8 cellular contexts compared by ENCODE assay signal in genomic region chr14:51880810-51881580, GRCh38. TPM values are rescaled to one million over a fixed set of nuclear protein-coding genes. Genes with fewer than 3 reads are reported as not detected.
DNase-seq lines count a peak whose midpoint lies in the region; ATAC-seq lines count a peak whose summit lies in the region.

No MANE protein-coding gene starts in this region.

- H3K4me3 Mint-ChIP-seq in activated T-cell treated with anti-CD3 and anti-CD28 coated beads, Interleukin-2, amount 50 U/mL, for 24 hours: no peak overlapping the region
- H3K4me3 Mint-ChIP-seq in activated T-helper 17 cell treated with anti-CD3 and anti-CD28 coated beads, Interleukin-2, amount 50 U/mL, for 72 hours: peak overlapping the region; percentile 59
- peak overlapping the region; percentile 30 for H3K4me3 Mint-ChIP-seq in stimulated activated effector memory CD8-positive, alpha-beta T cell treated with anti-CD3 and anti-CD28 coated beads, Interleukin-12 subunit alpha, Interleukin-12 subunit beta, amount 100 ng/mL, for 72 hours

- H3K27ac Mint-ChIP-seq in activated T-cell treated with anti-CD3 and anti-CD28 coated beads, Interleukin-2, amount 50 U/mL, for 24 hours: peak overlapping the region; percentile 53
- peak overlapping the region; percentile 78 for H3K27ac Mint-ChIP-seq in activated T-helper 17 cell treated with anti-CD3 and anti-CD28 coated beads, Interleukin-2, amount 50 U/mL, for 72 hours
- peak overlapping the region; percentile 40 for H3K27ac Mint-ChIP-seq in stimulated activated effector memory CD8-positive, alpha-beta T cell treated with anti-CD3 and anti-CD28 coated beads, Interleukin-12 subunit alpha, Interleukin-12 subunit beta, amount 100 ng/mL, for 72 hours

- peaks cover 88% of the 10 kb centered on the region for H3K4me1 Mint-ChIP-seq in activated T-cell treated with anti-CD3 and anti-CD28 coated beads, Interleukin-2, amount 50 U/mL, for 24 hours (ENCODE audit: low read depth)
- H3K4me1 Mint-ChIP-seq in activated T-helper 17 cell treated with anti-CD3 and anti-CD28 coated beads, Interleukin-2, amount 50 U/mL, for 72 hours: peaks cover 31% of the 10 kb centered on the region
- peaks cover 67% of the 10 kb centered on the region for H3K4me1 Mint-ChIP-seq in stimulated activated effector memory CD8-positive, alpha-beta T cell treated with anti-CD3 and anti-CD28 coated beads, Interleukin-12 subunit alpha, Interleukin-12 subunit beta, amount 100 ng/mL, for 72 hours

- DNase-seq in activated T-cell treated with anti-CD3 and anti-CD28 coated beads, Interleukin-2, amount 50 U/mL, for 24 hours: no peak
- no peak for DNase-seq in activated T-cell treated with anti-CD3 and anti-CD28 coated beads, Interleukin-2, amount 50 U/mL, for 1 hour
- DNase-seq in stimulated activated effector memory CD8-positive, alpha-beta T cell treated with anti-CD3 and anti-CD28 coated beads, Interleukin-12 subunit alpha, Interleukin-12 subunit beta, amount 100 ng/mL, for 72 hours (ENCODE audit: low spot score in 2 of 2): no peak
- DNase-seq in SW480 (ENCODE audit: low spot score) (no peak), DMS153 (lab: John Stamatoyannopoulos, UW) (no peak)

- H3K36me3 Mint-ChIP-seq in activated T-cell treated with anti-CD3 and anti-CD28 coated beads, Interleukin-2, amount 50 U/mL, for 24 hours (ENCODE audit: low read depth): peaks cover 73% of the 10 kb centered on the region
- peaks cover 82% of the 10 kb centered on the region for H3K36me3 Mint-ChIP-seq in activated T-helper 17 cell treated with anti-CD3 and anti-CD28 coated beads, Interleukin-2, amount 50 U/mL, for 72 hours (ENCODE audit: low read depth)
- peaks cover 78% of the 10 kb centered on the region for H3K36me3 Mint-ChIP-seq in stimulated activated effector memory CD8-positive, alpha-beta T cell treated with anti-CD3 and anti-CD28 coated beads, Interleukin-12 subunit alpha, Interleukin-12 subunit beta, amount 100 ng/mL, for 72 hours

- H3K27me3 Mint-ChIP-seq in activated T-cell treated with anti-CD3 and anti-CD28 coated beads, Interleukin-2, amount 50 U/mL, for 24 hours: no peaks in the 10 kb centered on the region
- no peaks in the 10 kb centered on the region for H3K27me3 Mint-ChIP-seq in activated T-helper 17 cell treated with anti-CD3 and anti-CD28 coated beads, Interleukin-2, amount 50 U/mL, for 72 hours

- no peaks in the 10 kb centered on the region for H3K9me3 Mint-ChIP-seq in activated T-cell treated with anti-CD3 and anti-CD28 coated beads, Interleukin-2, amount 50 U/mL, for 24 hours
- H3K9me3 Mint-ChIP-seq in activated T-helper 17 cell treated with anti-CD3 and anti-CD28 coated beads, Interleukin-2, amount 50 U/mL, for 72 hours: no peaks in the 10 kb centered on the region
- no peaks in the 10 kb centered on the region for H3K9me3 Mint-ChIP-seq in stimulated activated effector memory CD8-positive, alpha-beta T cell treated with anti-CD3 and anti-CD28 coated beads, Interleukin-12 subunit alpha, Interleukin-12 subunit beta, amount 100 ng/mL, for 72 hours

- peak; percentile 59 for ATAC-seq in HG02642 (IDR thresholded peaks at IDR 0.05; ENCODE audit: poor library complexity, unreplicated experiment)
- peak; percentile 55 for ATAC-seq in activated T-helper 17 cell treated with anti-CD3 and anti-CD28 coated beads, Interleukin-2, amount 50 U/mL, for 72 hours (replicated peaks)
- ATAC-seq in stimulated activated effector memory CD8-positive, alpha-beta T cell treated with anti-CD3 and anti-CD28 coated beads, Interleukin-12 subunit alpha, Interleukin-12 subunit beta, amount 100 ng/mL, for 72 hours: peak; percentile 63
- no peak for ATAC-seq in HG03520 (IDR thresholded peaks at IDR 0.05; ENCODE audit: unreplicated experiment)

RNA-seq across cellular contexts. Expression of gene GNG2, which starts 20.6 kb away (rescaled TPM):
- total RNA-seq in activated T-helper 17 cell treated with anti-CD3 and anti-CD28 coated beads, Interleukin-2, amount 50 U/mL, for 72 hours: 100 to 1,000 TPM in 1 of 2 donors, 10 to 100 TPM in 1; 99.1 to 132 TPM
